Comparison of ENCODE assay signal across 8 cellular contexts in genomic region chr18:42113529-42114191, GRCh38.
DNase-seq lines count a peak whose midpoint lies in the region; ATAC-seq, FAIRE-seq and TF ChIP-seq lines count a peak whose summit lies in the region.

No MANE protein-coding gene starts in this region.

- H3K4me1 ChIP-seq in DND-41 (ENCODE audit: insufficient read depth, low read length) (peaks cover 19% of the 10 kb centered on the region), stomach smooth muscle (ENCODE audit: control insufficient read depth, insufficient read depth, low read length) (peaks cover 5% of the 10 kb centered on the region), esophagus muscularis mucosa (peaks cover 0 to 13% (median 8%) of the 10 kb centered on the region in 4 donors)

- no peak for TF ChIP-seq EP300 in esophagus muscularis mucosa (IDR thresholded peaks at IDR 0.05)

- H3K9ac ChIP-seq in DND-41 (ENCODE audit: low read depth, low read length): peak overlapping the region; percentile 40
- peak overlapping the region in 1 of 2 donors; percentile 55 for H3K9ac ChIP-seq in stomach smooth muscle (ENCODE audit: low read length in 2 of 2)

- peak overlapping the region; percentile 38; the same call in 1 of the 2 replicates for H3K4me2 ChIP-seq in DND-41 (ENCODE audit: insufficient read depth, low read length)

- WGBS in esophagus muscularis mucosa: 64% methylated on average over 5 of the region's 5 CpGs

- H3K27ac ChIP-seq in DND-41 (ENCODE audit: low read length): peak overlapping the region; percentile 81
- H3K27ac ChIP-seq in dorsolateral prefrontal cortex: peak overlapping the region in 32 of 59 donors; percentile 1 to 84 (median 42)
- peak overlapping the region; percentile 8 for H3K27ac ChIP-seq in stomach smooth muscle (ENCODE audit: low read length)
- H3K27ac ChIP-seq in esophagus muscularis mucosa (replicated peaks in 1 of 4): peak overlapping the region in 1 of 4 donors; percentile 18

- H3K79me2 ChIP-seq in DND-41 (ENCODE audit: insufficient read depth, low read length): no peaks in the 10 kb centered on the region

- ATAC-seq in DND-41 (ENCODE audit: insufficient read depth, low read depth) (peak; percentile 75), GM21737 (IDR thresholded peaks at IDR 0.05; ENCODE audit: unreplicated experiment) (peak; percentile 56)

- H3K9me3 ChIP-seq in DND-41 (ENCODE audit: insufficient read depth, low read length, severe bottlenecking) (no peaks in the 10 kb centered on the region), stomach smooth muscle (ENCODE audit: control insufficient read depth in 2 of 2, low read length in 2 of 2) (no peaks in the 10 kb centered on the region), esophagus muscularis mucosa (no peaks in the 10 kb centered on the region)

- no peaks in the 10 kb centered on the region for H3K27me3 ChIP-seq in DND-41 (ENCODE audit: insufficient read depth, low read length, poor library complexity)
- no peaks in the 10 kb centered on the region for H3K27me3 ChIP-seq in dorsolateral prefrontal cortex
- no peaks in the 10 kb centered on the region for H3K27me3 ChIP-seq in stomach smooth muscle (ENCODE audit: control insufficient read depth in 1 of 2, insufficient read depth in 2 of 2, low read length in 2 of 2)
- no peaks in the 10 kb centered on the region for H3K27me3 ChIP-seq in esophagus muscularis mucosa

- H2AFZ ChIP-seq in DND-41 (ENCODE audit: low read depth, low read length): peak overlapping the region; percentile 81

- no peak for TF ChIP-seq CTCF in DND-41 (IDR thresholded peaks at IDR 0.05; ENCODE audit: borderline replicate concordance, extremely low read depth, low read length, poor library complexity, severe bottlenecking)
- TF ChIP-seq CTCF in dorsolateral prefrontal cortex (IDR thresholded peaks at IDR 0.05 in 54 of 56, conservative IDR thresholded peaks at IDR 0.05 in 2 of 56; ENCODE audit: low read depth in 1 of 56, partially characterized antibody in 56 of 56): no peak
- TF ChIP-seq CTCF in esophagus muscularis mucosa (IDR thresholded peaks at IDR 0.05): no peak

- no peak for FAIRE-seq in urothelium cell line (lab: Jason Lieb, UNC)

- H3K36me3 ChIP-seq in DND-41 (ENCODE audit: insufficient read depth, low read length) (no peaks in the 10 kb centered on the region), stomach smooth muscle (ENCODE audit: control insufficient read depth in 2 of 2, insufficient read depth in 2 of 2, low read length in 2 of 2) (no peaks in the 10 kb centered on the region), esophagus muscularis mucosa (no peaks in the 10 kb centered on the region)

- H4K20me1 ChIP-seq in DND-41 (ENCODE audit: insufficient read depth, low read length): no peaks in the 10 kb centered on the region

- TF ChIP-seq POLR2A in esophagus muscularis mucosa (IDR thresholded peaks at IDR 0.05; ENCODE audit: low read depth): no peak

- H3K4me3 ChIP-seq in DND-41 (ENCODE audit: low read depth in 1 of 2, low read length in 2 of 2) (no peak overlapping the region), dorsolateral prefrontal cortex (no peak overlapping the region), stomach smooth muscle (ENCODE audit: low read length in 2 of 2) (no peak overlapping the region), esophagus muscularis mucosa (no peak overlapping the region)

- intact Hi-C loops in dorsolateral prefrontal cortex (cut with DNase I) (loop anchor here (5.0 to 10.0 kb wide), 6 partner anchors 59 to 1474 kb away; partner anchors contain the start of gene SYT4 (in 1 of the 2)), esophagus muscularis mucosa (cut with DNase I) (loop anchor here (5.0 to 10.0 kb wide), 3 partner anchors 161 to 1471 kb away; no protein-coding TSS in a partner anchor)

- DNase-seq in DND-41 (peak; percentile 54), NAMALWA (ENCODE audit: low spot score) (peak; percentile 15), dorsolateral prefrontal cortex (no peak), hepatic stellate cell (ENCODE audit: low spot score) (no peak), urothelium cell line (ENCODE audit: low spot score) (no peak), esophagus muscularis mucosa (ENCODE audit: extremely low spot score) (no peak)

Comparison
In these comparisons a context has a peak if more than half of its experiments do, and no peak if none do; other contexts are left out.
1. DNase-seq: peak in DND-41 (single experiment) and NAMALWA (single experiment); none in dorsolateral prefrontal cortex (0 of 10), hepatic stellate cell (single experiment), urothelium cell line (single experiment) and esophagus muscularis mucosa (single experiment).